8 cellular contexts compared by ENCODE assay signal in the genomic region with DNA sequence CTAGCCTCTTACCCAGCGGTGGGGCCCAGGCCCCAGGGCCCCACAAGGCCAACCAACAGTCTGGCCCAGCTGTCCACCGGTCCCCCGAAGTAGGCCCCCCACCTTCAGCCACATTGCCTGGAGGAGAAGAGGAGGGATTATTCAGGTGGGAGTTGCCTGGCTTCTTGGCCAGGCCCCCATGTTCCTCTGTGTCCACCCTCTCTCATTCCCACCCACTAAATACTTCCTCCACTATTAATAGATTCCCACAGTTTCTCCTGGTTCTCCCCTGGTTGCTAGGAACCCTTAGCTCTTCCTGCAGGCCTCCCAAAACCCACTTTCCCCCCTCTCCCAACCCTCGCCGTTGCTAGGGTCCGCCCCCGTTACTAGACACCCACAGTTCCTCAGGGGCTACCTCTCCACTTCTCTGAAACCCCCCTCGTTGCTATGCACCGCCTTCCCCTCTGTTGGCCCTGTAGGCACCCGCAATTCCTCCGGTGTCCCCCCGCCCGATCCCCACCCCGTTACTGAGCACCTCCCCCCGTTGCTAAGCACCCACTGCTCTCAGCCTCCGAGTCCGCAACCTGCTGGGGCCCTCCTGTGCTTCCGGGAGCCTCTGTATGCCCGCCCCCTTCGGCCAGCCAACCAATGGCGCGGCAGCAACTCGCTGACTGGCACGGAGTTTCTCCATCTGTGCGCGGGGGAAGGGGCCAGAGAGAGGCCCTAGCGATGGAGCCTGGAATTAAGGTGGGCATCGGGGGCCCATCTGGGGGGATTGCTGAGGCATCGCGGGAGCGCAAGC. TPM values are rescaled to one million over a fixed set of nuclear protein-coding genes. Genes with fewer than 3 reads are reported as not detected.
DNase-seq lines count a peak whose midpoint lies in the region; ATAC-seq, FAIRE-seq and TF ChIP-seq lines count a peak whose summit lies in the region.

No MANE protein-coding gene starts in this region.

- peak overlapping the region; percentile 96 for H3K4me3 Mint-ChIP-seq in neural progenitor cell
- H3K4me3 Mint-ChIP-seq in stimulated activated naive CD8-positive, alpha-beta T cell treated with anti-CD3 and anti-CD28 coated beads, Interleukin-15, amount 100 ng/mL, for 72 hours: peak overlapping the region; percentile 83 to 92

- peaks cover 13% of the 10 kb centered on the region for H3K36me3 Mint-ChIP-seq in neural progenitor cell

- ATAC-seq in stimulated activated naive CD8-positive, alpha-beta T cell treated with anti-CD3 and anti-CD28 coated beads, Interleukin-15, amount 100 ng/mL, for 72 hours: peak; percentile 76

- peak overlapping the region; percentile 100 for H3K4me2 ChIP-seq in MM.1S (ENCODE audit: low read depth, low read length)
- peak overlapping the region; percentile 78 for H3K4me2 ChIP-seq in neural progenitor cell

- H3K27me3 Mint-ChIP-seq in neural progenitor cell (ENCODE audit: insufficient read depth, low read depth): peaks cover 7% of the 10 kb centered on the region
- H3K27me3 Mint-ChIP-seq in stimulated activated naive CD8-positive, alpha-beta T cell treated with anti-CD3 and anti-CD28 coated beads, Interleukin-15, amount 100 ng/mL, for 72 hours: no peaks in the 10 kb centered on the region

- H3K36me3 ChIP-seq in MM.1S (replicated peaks; ENCODE audit: insufficient read depth, low read length): no peaks in the 10 kb centered on the region
- H3K36me3 ChIP-seq in neural progenitor cell: no peaks in the 10 kb centered on the region

- no peaks in the 10 kb centered on the region for H4K20me1 ChIP-seq in MM.1S (ENCODE audit: insufficient read depth, low read length)
- peaks cover 20% of the 10 kb centered on the region for H4K20me1 ChIP-seq in neural progenitor cell (ENCODE audit: low read depth)

- no peaks in the 10 kb centered on the region for H3K9me3 Mint-ChIP-seq in neural progenitor cell
- H3K9me3 Mint-ChIP-seq in stimulated activated naive CD8-positive, alpha-beta T cell treated with anti-CD3 and anti-CD28 coated beads, Interleukin-15, amount 100 ng/mL, for 72 hours: no peaks in the 10 kb centered on the region

- H3K27ac ChIP-seq in MM.1S (ENCODE audit: low read length) (no peak overlapping the region), neural progenitor cell (no peak overlapping the region)

- DNase-seq in Daoy (ENCODE audit: low read depth): peak; percentile 96
- peak; percentile 96 for DNase-seq in H54 (ENCODE audit: insufficient read length, low spot score)
- peak; percentile 88 for DNase-seq in MM.1S
- DNase-seq in SHP77 treated with DMSO at 0.1 percent for 48 hours (lab: John Stamatoyannopoulos, UW): peak; percentile 93
- DNase-seq in activated gamma-delta T cell treated with anti-CD3 and anti-CD28 coated beads, Interleukin-2, amount 50 U/mL, for 16 hours (ENCODE audit: low read depth): peak; percentile 86
- DNase-seq in foreskin fibroblast: peak; percentile 86 to 96
- peak; percentile 95 for DNase-seq in neural progenitor cell (ENCODE audit: low spot score)
- DNase-seq in stimulated activated naive CD8-positive, alpha-beta T cell treated with anti-CD3 and anti-CD28 coated beads, Interleukin-15, amount 100 ng/mL, for 72 hours: peak; percentile 91 to 94

- no peak for TF ChIP-seq CTCF in MM.1S (IDR thresholded peaks at IDR 0.05; ENCODE audit: low read length)
- TF ChIP-seq CTCF in foreskin fibroblast (IDR thresholded peaks at IDR 0.05; ENCODE audit: low read depth, low read length): no peak
- peak; percentile 10 for TF ChIP-seq CTCF in neural progenitor cell (IDR thresholded peaks at IDR 0.05)

- no peaks in the 10 kb centered on the region for H3K9me3 ChIP-seq in MM.1S (replicated peaks; ENCODE audit: insufficient read depth, low read length)
- H3K9me3 ChIP-seq in neural progenitor cell (ENCODE audit: low read depth): no peaks in the 10 kb centered on the region

- H3K27ac Mint-ChIP-seq in neural progenitor cell: peak overlapping the region; percentile 92
- H3K27ac Mint-ChIP-seq in stimulated activated naive CD8-positive, alpha-beta T cell treated with anti-CD3 and anti-CD28 coated beads, Interleukin-15, amount 100 ng/mL, for 72 hours: peak overlapping the region in 1 of 2 donors; percentile 96

- H3F3A ChIP-seq in MM.1S (ENCODE audit: insufficient read depth, low read length) (peaks cover 4% of the 10 kb centered on the region; the same call in 1 of the 2 replicates), neural progenitor cell (ENCODE audit: low read depth) (peaks cover 23% of the 10 kb centered on the region)

- no peak for FAIRE-seq in H54 (lab: Jason Lieb, UNC)

- H3K9me2 ChIP-seq in MM.1S (replicated peaks; ENCODE audit: insufficient read depth, low read length): no peaks in the 10 kb centered on the region

- H3K27me3 ChIP-seq in MM.1S (replicated peaks; ENCODE audit: insufficient read depth, low read length): no peaks in the 10 kb centered on the region
- no peaks in the 10 kb centered on the region for H3K27me3 ChIP-seq in neural progenitor cell

- H3K4me1 ChIP-seq in MM.1S (ENCODE audit: low read length): peaks cover 37% of the 10 kb centered on the region
- peaks cover 16% of the 10 kb centered on the region for H3K4me1 ChIP-seq in neural progenitor cell

- TF ChIP-seq POLR2A in H54 (IDR thresholded peaks at IDR 0.05; ENCODE audit: low read depth, low read length): peak; percentile 23; the same call in 1 of the 2 replicates

- H3K4me3 ChIP-seq in MM.1S (ENCODE audit: low read length) (peak overlapping the region; percentile 69), foreskin fibroblast (ENCODE audit: low read depth in 1 of 2, low read length in 2 of 2) (peak overlapping the region; percentile 60 to 96), neural progenitor cell (peak overlapping the region; percentile 65)

- H2AFZ ChIP-seq in MM.1S (ENCODE audit: low read length): peak overlapping the region; percentile 92
- H2AFZ ChIP-seq in neural progenitor cell (replicated peaks): peak overlapping the region; percentile 68

- peaks cover 35% of the 10 kb centered on the region for H3K4me1 Mint-ChIP-seq in neural progenitor cell
- H3K4me1 Mint-ChIP-seq in stimulated activated naive CD8-positive, alpha-beta T cell treated with anti-CD3 and anti-CD28 coated beads, Interleukin-15, amount 100 ng/mL, for 72 hours: peaks cover 43% of the 10 kb centered on the region

- peak overlapping the region; percentile 68 for H3K9ac ChIP-seq in MM.1S (ENCODE audit: low read length)
- no peak overlapping the region for H3K9ac ChIP-seq in neural progenitor cell

- peaks cover 24% of the 10 kb centered on the region for H3K79me2 ChIP-seq in MM.1S (ENCODE audit: low read length)
- peaks cover 46% of the 10 kb centered on the region for H3K79me2 ChIP-seq in neural progenitor cell (ENCODE audit: low read depth)

RNA-seq across cellular contexts. Expression of gene COQ8B, which starts 2.0 kb away (rescaled TPM):
- total RNA-seq in Daoy (2014; rRNA removed; shearing (Covaris generic)): 20.0 and 31.0 TPM in 2 replicates
- 27.7 and 89.7 TPM in 2 replicates for total RNA-seq in neural progenitor cell (ENCODE audit: low replicate concordance)

RNA-seq across cellular contexts. Expression of gene ITPKC, which starts 2.2 kb away (rescaled TPM):
- 4.9 and 5.3 TPM in 2 replicates for total RNA-seq in Daoy (2014; rRNA removed; shearing (Covaris generic))
- 6.5 and 12.4 TPM in 2 replicates for total RNA-seq in neural progenitor cell (ENCODE audit: low replicate concordance)

RNA-seq across cellular contexts. Expression of gene NUMBL, which starts 24.3 kb away (rescaled TPM):
- 16.4 and 22.7 TPM in 2 replicates for total RNA-seq in Daoy (2014; rRNA removed; shearing (Covaris generic))
- total RNA-seq in neural progenitor cell (ENCODE audit: low replicate concordance): 6.4 and 19.8 TPM in 2 replicates

RNA-seq across cellular contexts. Expression of gene ACTMAP, which starts 35.6 kb away (rescaled TPM):
- total RNA-seq in Daoy (2014; rRNA removed; shearing (Covaris generic)): 0.51 TPM in 1 of 2 replicates, not detected in the other
- total RNA-seq in neural progenitor cell (ENCODE audit: low replicate concordance): 1.9 and 4.3 TPM in 2 replicates

RNA-seq across cellular contexts. Expression of gene SNRPA, which starts 36.3 kb away (rescaled TPM):
- 64.1 and 71.0 TPM in 2 replicates for total RNA-seq in Daoy (2014; rRNA removed; shearing (Covaris generic))
- total RNA-seq in neural progenitor cell (ENCODE audit: low replicate concordance): 112 and 179 TPM in 2 replicates
